In the genomic region with DNA sequence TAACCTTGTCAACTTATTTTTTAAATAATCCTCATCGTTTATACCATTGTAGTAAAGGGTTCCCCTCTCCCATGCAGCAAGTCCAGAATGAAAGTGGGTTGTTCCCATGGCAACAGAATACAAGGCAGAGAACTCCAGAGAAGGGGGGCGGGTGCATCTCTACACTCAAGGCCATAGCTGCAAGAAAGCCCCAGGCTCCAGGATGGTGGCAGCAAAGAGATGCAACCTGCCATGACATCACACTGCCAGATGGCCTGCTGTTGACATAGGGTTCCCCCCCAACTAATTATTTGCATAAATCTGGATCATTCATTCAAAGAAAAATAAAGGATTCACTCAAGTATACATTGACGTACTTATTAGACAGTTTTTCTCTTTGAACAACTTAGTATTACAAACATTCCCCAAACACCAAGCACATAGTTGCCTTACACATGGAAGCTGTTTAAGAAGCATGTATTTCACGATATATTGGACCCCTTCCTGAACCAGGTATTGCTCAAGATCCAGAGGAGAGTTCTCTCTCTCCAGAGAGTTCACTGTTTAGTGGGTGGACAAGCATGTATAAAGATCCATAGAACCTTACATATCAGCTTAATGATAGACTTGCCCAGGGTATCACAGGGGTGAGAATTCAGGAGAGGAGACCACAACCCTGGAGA, we compare ENCODE assay signal across 1 cellular context.
TF ChIP-seq lines count a peak whose summit lies in the region.

No MANE protein-coding gene starts in this region.

TF ChIP-seq in WTC11, 78 proteins besides CTCF, POLR2A, EP300 and RAD21 (continued from another document):
- TF ChIP-seq ZSCAN18 (CRISPR knock-in tag; IDR thresholded peaks at IDR 0.05) (no peak), ZNF263 (CRISPR knock-in tag; IDR thresholded peaks at IDR 0.05; ENCODE audit: low read depth) (no peak), RELA (CRISPR knock-in tag; IDR thresholded peaks at IDR 0.05; ENCODE audit: borderline replicate concordance) (no peak), MLX (CRISPR knock-in tag; IDR thresholded peaks at IDR 0.05) (no peak), HMGA2 (CRISPR knock-in tag; IDR thresholded peaks at IDR 0.05) (no peak), ERG (CRISPR knock-in tag; IDR thresholded peaks at IDR 0.05) (no peak), ZBTB21 (CRISPR knock-in tag; IDR thresholded peaks at IDR 0.05; ENCODE audit: borderline replicate concordance) (no peak)
